Comparison of ENCODE assay signal across 21 cellular contexts in the genomic region with DNA sequence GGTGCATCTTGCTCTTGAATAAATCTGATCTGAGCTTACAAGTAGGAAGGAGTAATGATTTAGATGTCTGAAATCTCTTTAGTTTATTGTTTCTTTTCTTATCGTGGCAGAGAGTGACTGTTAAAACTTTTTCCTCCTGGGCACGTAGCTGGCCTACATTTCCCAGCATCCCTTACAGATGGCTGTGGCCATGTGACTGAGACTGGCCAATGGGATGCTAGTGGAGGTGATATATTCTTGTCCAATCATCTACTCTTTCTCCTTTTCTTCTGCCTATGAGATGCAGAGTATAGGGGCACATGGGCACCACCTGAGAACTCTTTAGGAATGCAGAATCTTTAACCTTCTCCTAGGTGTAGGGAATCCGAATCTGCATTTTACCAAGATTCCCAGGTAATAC.
DNase-seq lines count a peak whose midpoint lies in the region; ATAC-seq and TF ChIP-seq lines count a peak whose summit lies in the region.
"Had no signal": no experiment of that assay in that cellular context is flagged by ENCODE, and none has a peak within 500 bp of the region (broad histone marks: within the 10 kb centered on the region; RNA-seq: fewer than 3 reads in every experiment).

No MANE protein-coding gene starts in this region.

- no peaks in the 10 kb centered on the region for H3K36me3 Mint-ChIP-seq in CD14-positive monocyte
- H3K36me3 Mint-ChIP-seq: stimulated activated naive B cell treated with anti-CD40 and anti-IgM and Interleukin-4, amounts not matched to agents 10 μg/mL and 1 μg/mL and 100 μg/mL, for 72 hours had no signal

- H3K4me1 Mint-ChIP-seq in CD14-positive monocyte: peaks cover 12% of the 10 kb centered on the region

- peak; percentile 11 for DNase-seq in NCI-H82 (lab: John Stamatoyannopoulos, UW)
- DNase-seq in NCI-H82 treated with DMSO at 0.1 percent for 48 hours (lab: John Stamatoyannopoulos, UW; ENCODE audit: unreplicated experiment): no peak
- peak; percentile 17 for DNase-seq in ELR (ENCODE audit: low read depth)
- DNase-seq in RPMI7951 (ENCODE audit: low read depth): peak; percentile 1
- peak; percentile 42 for DNase-seq in iPS DF 19.7 (ENCODE audit: low read depth, low spot score)
- DNase-seq in CD14-positive monocyte (ENCODE audit: low spot score): no peak
- DNase-seq: activated naive CD4-positive, alpha-beta T cell treated with anti-CD3 and anti-CD28 coated beads for 36 hours; anterior cingulate cortex; CD4-positive, alpha-beta T cell; cerebellar nuclear complex; DMS79 treated with DMSO at 0.1 percent for 48 hours; effector CD4-positive, alpha-beta T cell; esophagus squamous epithelium; NCI-H1436; NCI-H345; nucleus accumbens; right cardiac atrium; SHP77; stimulated activated naive B cell treated with anti-CD40 and anti-IgM and Interleukin-4, amounts not matched to agents 10 μg/mL and 1 μg/mL and 100 μg/mL, for 72 hours had no signal

- intact Hi-C loops in CD14-positive monocyte (cut with micrococcal nuclease): no loop called here

- peaks cover 0 to 5% (median 1%) of the 10 kb centered on the region in 3 donors for H3K27me3 Mint-ChIP-seq in CD14-positive monocyte (ENCODE audit: low read depth in 3 of 3)

- ATAC-seq in GM21360 (IDR thresholded peaks at IDR 0.05; ENCODE audit: unreplicated experiment) (no peak), GM21825 (IDR thresholded peaks at IDR 0.05; ENCODE audit: unreplicated experiment) (no peak)
- ATAC-seq: right cardiac atrium had no signal

- H3K4me3 Mint-ChIP-seq in CD14-positive monocyte: no peak overlapping the region
- H3K4me3 Mint-ChIP-seq: activated naive CD4-positive, alpha-beta T cell treated with anti-CD3 and anti-CD28 coated beads for 36 hours; CD4-positive, alpha-beta T cell; stimulated activated naive B cell treated with anti-CD40 and anti-IgM and Interleukin-4, amounts not matched to agents 10 μg/mL and 1 μg/mL and 100 μg/mL, for 72 hours had no signal

- TF ChIP-seq CTCF in CD14-positive monocyte (IDR thresholded peaks at IDR 0.05): no peak

- H3K9me3 Mint-ChIP-seq in CD14-positive monocyte: peaks cover 0 to 5% (median 3%) of the 10 kb centered on the region in 7 donors
- H3K9me3 Mint-ChIP-seq: activated naive CD4-positive, alpha-beta T cell treated with anti-CD3 and anti-CD28 coated beads for 36 hours had no signal

- H3K27ac Mint-ChIP-seq in CD14-positive monocyte: no peak overlapping the region
- H3K27ac Mint-ChIP-seq: activated naive CD4-positive, alpha-beta T cell treated with anti-CD3 and anti-CD28 coated beads for 36 hours; CD4-positive, alpha-beta T cell; stimulated activated naive B cell treated with anti-CD40 and anti-IgM and Interleukin-4, amounts not matched to agents 10 μg/mL and 1 μg/mL and 100 μg/mL, for 72 hours had no signal

Comparison
In these comparisons a context has a peak if more than half of its experiments do, and no peak if none do; other contexts are left out.
1. DNase-seq: peak in NCI-H82 (single experiment), ELR (single experiment), RPMI7951 (single experiment) and iPS DF 19.7 (single experiment); none in NCI-H82 treated with DMSO at 0.1 percent for 48 hours (single experiment) and CD14-positive monocyte (single experiment).